In the genomic region with DNA sequence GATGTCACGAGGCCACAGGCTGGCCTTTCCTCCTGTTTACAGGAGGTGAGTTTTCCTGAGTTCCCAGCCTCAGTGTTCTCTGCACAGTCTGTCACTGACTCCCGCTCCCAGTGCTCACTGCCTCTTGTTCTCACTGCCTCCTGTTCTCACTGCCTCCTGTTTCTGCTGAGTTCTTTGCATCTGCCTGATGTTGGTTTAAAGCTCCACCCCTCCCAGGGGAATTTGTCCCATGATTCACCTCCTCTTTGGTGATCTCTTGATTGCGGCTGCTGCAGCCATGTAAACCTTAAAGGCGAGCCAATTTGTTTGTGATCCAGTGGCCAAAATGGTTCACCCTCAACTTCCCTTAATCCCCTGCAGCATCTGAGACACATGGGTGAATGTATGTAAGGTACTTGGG, we compare ENCODE assay signal across 18 cellular contexts. TPM values are rescaled to one million over a fixed set of nuclear protein-coding genes. Genes with fewer than 3 reads are reported as not detected.
DNase-seq lines count a peak whose midpoint lies in the region; ATAC-seq, FAIRE-seq and TF ChIP-seq lines count a peak whose summit lies in the region.
"Had no signal": no experiment of that assay in that cellular context is flagged by ENCODE, and none has a peak within 500 bp of the region (broad histone marks: within the 10 kb centered on the region; RNA-seq: fewer than 3 reads in every experiment).

No MANE protein-coding gene starts in this region.

- H3K36me3 ChIP-seq in hepatocyte (replicated peaks; ENCODE audit: insufficient read depth, low read depth): no peaks in the 10 kb centered on the region
- H3K36me3 ChIP-seq: adrenal gland, HAP-1, right lobe of liver, WERI-Rb-1 had no signal

- no peaks in the 10 kb centered on the region for H3K9me2 ChIP-seq in hepatocyte (replicated peaks; ENCODE audit: insufficient read depth)

- H3K4me2 ChIP-seq in H9 (ENCODE audit: insufficient read depth, insufficient read length, low read length): no peak overlapping the region
- no peak overlapping the region for H3K4me2 ChIP-seq in hepatocyte

- H3K9me3 ChIP-seq in H9 (ENCODE audit: control insufficient read depth, low read depth, low read length) (peaks cover 4% of the 10 kb centered on the region), hepatocyte (ENCODE audit: low read depth) (no peaks in the 10 kb centered on the region)
- H3K9me3 ChIP-seq: adrenal gland, HAP-1, right lobe of liver, stomach had no signal

- H3K4ac ChIP-seq in H9 (ENCODE audit: low read depth, low read length): no peak overlapping the region

- H3K27me3 ChIP-seq in H9 (ENCODE audit: insufficient read depth, low read length) (peaks cover 3% of the 10 kb centered on the region), hepatocyte (peaks cover 5% of the 10 kb centered on the region)
- H3K27me3 ChIP-seq: adrenal gland, right lobe of liver had no signal

- H3K79me1 ChIP-seq in H9 (ENCODE audit: insufficient read depth, low read depth, low read length, poor library complexity, severe bottlenecking): no peaks in the 10 kb centered on the region

- H4K91ac ChIP-seq in H9 (ENCODE audit: insufficient read length, low read depth, low read length): no peak overlapping the region

- H3T11ph ChIP-seq in H9 (ENCODE audit: low read length): no peak overlapping the region

- H3K27me3 Mint-ChIP-seq in H9 (ENCODE audit: low read depth): peaks cover 41% of the 10 kb centered on the region

- no CpG with 5 or more reads among the region's 4 CpGs for WGBS in H9 (ENCODE audit: extremely low coverage, insufficient read length, low lambda C conversion rate)
- WGBS in hepatocyte (ENCODE audit: low lambda C conversion rate, missing lambda C conversion rate): 93% methylated on average over 4 of the region's 4 CpGs

- no peak for TF ChIP-seq CTCF in fibroblast of pulmonary artery (IDR thresholded peaks at IDR 0.05; ENCODE audit: low read length, missing control alignments)
- TF ChIP-seq CTCF in H9 (conservative IDR thresholded peaks at IDR 0.05): no peak
- TF ChIP-seq CTCF in hepatocyte (IDR thresholded peaks at IDR 0.05; ENCODE audit: poor library complexity): no peak

- H4K20me1 ChIP-seq in H9 (ENCODE audit: control insufficient read depth, insufficient read depth, insufficient read length) (no peaks in the 10 kb centered on the region), hepatocyte (ENCODE audit: insufficient read depth, poor library complexity, severe bottlenecking) (no peaks in the 10 kb centered on the region)

- H3K23ac ChIP-seq in H9 (ENCODE audit: insufficient read length, low read depth, low read length): no peak overlapping the region

- peaks cover 39 to 79% of the 10 kb centered on the region in 2 donors for H3K36me3 Mint-ChIP-seq in activated naive CD4-positive, alpha-beta T cell treated with anti-CD3 and anti-CD28 coated beads, Interleukin-2, amount 50 U/mL, for 72 hours
- peaks cover 6 to 9% (median 9%) of the 10 kb centered on the region in 3 experiments for H3K36me3 Mint-ChIP-seq in H9 (ENCODE audit: insufficient read depth in 1 of 3, low read depth in 3 of 3)

- H2AFZ ChIP-seq in H9 (ENCODE audit: low read length) (no peak overlapping the region), hepatocyte (no peak overlapping the region)

- no peak overlapping the region for H2BK12ac ChIP-seq in H9 (ENCODE audit: insufficient read length, low read depth, low read length)

- no peak overlapping the region for H3K4me3 Mint-ChIP-seq in H9

- no peak overlapping the region for H3K4me3 ChIP-seq in fibroblast of pulmonary artery (replicated peaks; ENCODE audit: low read depth, low read length)
- no peak overlapping the region for H3K4me3 ChIP-seq in hepatocyte
- H3K4me3 ChIP-seq: adrenal gland, HAP-1, right lobe of liver, stomach had no signal

- H3K27ac ChIP-seq in H9 (ENCODE audit: insufficient read length, low read depth, low read length): no peak overlapping the region
- H3K27ac ChIP-seq in hepatocyte: no peak overlapping the region
- H3K27ac ChIP-seq: adrenal gland, foreskin keratinocyte, right lobe of liver, stomach, WERI-Rb-1 had no signal

- no peak for FAIRE-seq in RCC 7860 (lab: Jason Lieb, UNC)

- H2BK20ac ChIP-seq in H9 (ENCODE audit: low read depth, low read length, poor library complexity, severe bottlenecking): no peak overlapping the region

- H3K4me1 ChIP-seq in H9 (ENCODE audit: insufficient read depth, low read length) (no peaks in the 10 kb centered on the region), hepatocyte (ENCODE audit: insufficient read depth) (no peaks in the 10 kb centered on the region)
- H3K4me1 ChIP-seq: adrenal gland, foreskin keratinocyte, HAP-1 had no signal

- H3K79me2 ChIP-seq in H9 (ENCODE audit: insufficient read depth, low read length): no peaks in the 10 kb centered on the region; the same call in 1 of the 2 replicates
- H3K79me2 ChIP-seq in hepatocyte: no peaks in the 10 kb centered on the region

- no peak overlapping the region for H3K18ac ChIP-seq in H9 (ENCODE audit: insufficient read length, low read depth, low read length)

- H3K14ac ChIP-seq in H9 (ENCODE audit: insufficient read depth, low read length): no peak overlapping the region

- H3K9ac ChIP-seq in H9 (ENCODE audit: extremely low read depth, insufficient read length, low read length): no peak overlapping the region

- peak overlapping the region; percentile 53 to 83 for H3K27ac Mint-ChIP-seq in activated naive CD4-positive, alpha-beta T cell treated with anti-CD3 and anti-CD28 coated beads, Interleukin-2, amount 50 U/mL, for 72 hours
- H3K27ac Mint-ChIP-seq in H9: no peak overlapping the region

- peaks cover 3 to 19% of the 10 kb centered on the region in 2 donors for H3K9me3 Mint-ChIP-seq in activated naive CD4-positive, alpha-beta T cell treated with anti-CD3 and anti-CD28 coated beads, Interleukin-2, amount 50 U/mL, for 72 hours
- peaks cover 18 to 25% of the 10 kb centered on the region in 2 experiments for H3K9me3 Mint-ChIP-seq in H9

- H2AK5ac ChIP-seq in H9 (ENCODE audit: insufficient read length, low read length): no peak overlapping the region

- no peak overlapping the region for H2BK15ac ChIP-seq in H9 (ENCODE audit: low read depth, low read length)

- ATAC-seq in activated naive CD4-positive, alpha-beta T cell treated with anti-CD3 and anti-CD28 coated beads, Interleukin-2, amount 50 U/mL, for 72 hours: no peak
- ATAC-seq in HG02759 (IDR thresholded peaks at IDR 0.05; ENCODE audit: unreplicated experiment): no peak
- ATAC-seq: foreskin keratinocyte, Panc1, right lobe of liver had no signal

- H2BK120ac ChIP-seq in H9 (ENCODE audit: low read depth, low read length, poor library complexity, severe bottlenecking): no peak overlapping the region

- no peak overlapping the region for H2BK5ac ChIP-seq in H9 (ENCODE audit: insufficient read length, low read length)

- no peak for DNase-seq in activated naive CD4-positive, alpha-beta T cell treated with anti-CD3 and anti-CD28 coated beads, Interleukin-2, amount 50 U/mL, for 72 hours (ENCODE audit: low spot score in 2 of 2)
- no peak for DNase-seq in activated naive CD4-positive, alpha-beta T cell (lab: John Stamatoyannopoulos, UW)
- DNase-seq in RCC 7860 (ENCODE audit: low spot score): peak; percentile 28
- peak; percentile 49 for DNase-seq in fibroblast of pulmonary artery (ENCODE audit: low read depth)
- DNase-seq in stromal cell of bone marrow (ENCODE audit: low read depth): peak; percentile 39
- DNase-seq in H9: no peak
- no peak for DNase-seq in hepatocyte (ENCODE audit: low spot score)
- DNase-seq: adrenal gland, DMS53, foreskin keratinocyte, NCI-H1417, NCI-H526 treated with DMSO at 0.1 percent for 48 hours, right lobe of liver, stomach, WERI-Rb-1 had no signal

- no peak overlapping the region for H4K8ac ChIP-seq in H9 (replicated peaks; ENCODE audit: insufficient read length, low read depth, low read length)

- H4K5ac ChIP-seq in H9 (ENCODE audit: insufficient read length, low read depth, low read length): no peak overlapping the region

- no peak overlapping the region for H3K56ac ChIP-seq in H9 (ENCODE audit: insufficient read length, low read depth, low read length)

- H3K23me2 ChIP-seq in H9 (ENCODE audit: insufficient read length, low read depth, low read length, poor library complexity, severe bottlenecking): no peaks in the 10 kb centered on the region

- peaks cover under 1 to 1% of the 10 kb centered on the region in 2 experiments; a peak in 3 of 4 replicates for H3K4me1 Mint-ChIP-seq in H9

RNA-seq across cellular contexts. Expression of gene TUBA8, which starts 6.0 kb away (rescaled TPM):
- 1 to 10 TPM; 1.1 to 1.6 TPM for total RNA-seq in activated naive CD4-positive, alpha-beta T cell treated with anti-CD3 and anti-CD28 coated beads, Interleukin-2, amount 50 U/mL, for 72 hours
- 1.6 and 2.0 TPM in 2 replicates for total RNA-seq in H9 (2021)
- total RNA-seq in hepatocyte: 1.5 TPM in 1 of 2 replicates, not detected in the other
- 0.33 and 0.46 TPM in 2 replicates for polyA plus RNA-seq in hepatocyte
- total RNA-seq: stomach had no signal

RNA-seq across cellular contexts. Expression of gene PEX26, which starts 26.8 kb away (rescaled TPM):
- 10 to 100 TPM; 36.8 to 63.7 TPM for total RNA-seq in activated naive CD4-positive, alpha-beta T cell treated with anti-CD3 and anti-CD28 coated beads, Interleukin-2, amount 50 U/mL, for 72 hours
- total RNA-seq in H9 (2021): 35.4 and 37.0 TPM in 2 replicates
- total RNA-seq in hepatocyte: 27.6 and 30.9 TPM in 2 replicates
- 3.7 and 5.4 TPM in 2 replicates for polyA plus RNA-seq in hepatocyte

RNA-seq across cellular contexts. Expression of gene USP18, which starts 45.4 kb away (rescaled TPM):
- 10 to 100 TPM in 1 of 2 donors, 1 to 10 TPM in 1; 5.7 to 22.0 TPM for total RNA-seq in activated naive CD4-positive, alpha-beta T cell treated with anti-CD3 and anti-CD28 coated beads, Interleukin-2, amount 50 U/mL, for 72 hours
- total RNA-seq in H9 (2021): 2.8 TPM in 2 replicates
- 3.4 and 5.1 TPM in 2 replicates for total RNA-seq in hepatocyte
- 3.6 and 6.3 TPM in 2 replicates for polyA plus RNA-seq in hepatocyte

Comparison
In these comparisons a context has a peak if more than half of its experiments do, and no peak if none do; other contexts are left out.
1. DNase-seq: peak in RCC 7860 (single experiment), fibroblast of pulmonary artery (single experiment) and stromal cell of bone marrow (single experiment); none in activated naive CD4-positive, alpha-beta T cell treated with anti-CD3 and anti-CD28 coated beads, Interleukin-2, amount 50 U/mL, for 72 hours (0 of 2), activated naive CD4-positive, alpha-beta T cell (0 of 4), H9 (single experiment) and hepatocyte (single experiment).
2. H3K27ac Mint-ChIP-seq: peak in activated naive CD4-positive, alpha-beta T cell treated with anti-CD3 and anti-CD28 coated beads, Interleukin-2, amount 50 U/mL, for 72 hours (2 of 2); none in H9 (0 of 3).